ENCODE assay signal across 28 cellular contexts in the genomic region with DNA sequence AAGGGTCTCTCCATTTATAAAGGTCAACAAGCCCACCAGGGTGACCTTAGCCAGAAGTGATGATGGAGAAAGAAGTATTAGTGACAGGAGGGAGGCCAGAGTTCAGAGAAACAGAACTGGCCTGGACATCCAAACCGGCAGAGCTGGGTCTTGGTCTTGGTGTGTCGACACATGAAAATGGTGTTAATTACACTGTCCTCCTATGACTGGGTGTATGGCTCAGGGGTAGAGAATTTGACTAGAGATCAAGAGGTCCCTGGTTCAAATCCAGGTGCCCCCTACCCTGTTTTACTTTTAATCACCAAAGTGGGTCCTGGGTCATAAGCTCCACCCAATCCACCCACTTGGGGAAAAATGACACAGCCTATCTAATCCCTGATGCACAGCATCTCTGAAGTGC.
"Had no signal": no experiment of that assay in that cellular context is flagged by ENCODE, and none has a peak within 500 bp of the region (broad histone marks: within the 10 kb centered on the region; RNA-seq: fewer than 3 reads in every experiment).

No MANE protein-coding gene starts in this region.

- H3K4me3 ChIP-seq: colonic mucosa, esophagus squamous epithelium, gastrocnemius medialis, heart right ventricle, left lung, lower lobe of right lung had no signal

- DNase-seq: colonic mucosa; cortex of kidney; effector CD8-positive, alpha-beta T cell; effector memory CD8-positive, alpha-beta T cell; endodermal cell; erythroblast; esophagus squamous epithelium; foreskin fibroblast; foreskin melanocyte; gastrocnemius medialis; glutamatergic neuron; head of caudate nucleus; heart right ventricle; hippocampal formation; left cardiac atrium; left lung; left ventricle myocardium superior; lower lobe of right lung; mesenchymal stem cell; midbrain; naive B cell; naive thymus-derived CD8-positive, alpha-beta T cell had no signal

- H3K4me1 ChIP-seq: colonic mucosa, left lung, lower lobe of right lung had no signal

- H3K27me3 ChIP-seq: colonic mucosa, esophagus squamous epithelium, gastrocnemius medialis, heart right ventricle, left lung had no signal

- FAIRE-seq: endometrium, islet of Langerhans, keratinocyte had no signal

- H3K4me1 Mint-ChIP-seq: endodermal cell had no signal

- H3K9me3 Mint-ChIP-seq: dendritic cell treated with granulocyte-macrophage colony-stimulating factor and Interleukin-4, amounts not matched to agents 40 ng/mL and 50 ng/mL, for 4 days; effector memory CD8-positive, alpha-beta T cell; endodermal cell; naive B cell; naive thymus-derived CD8-positive, alpha-beta T cell had no signal

- H3K4me3 Mint-ChIP-seq: dendritic cell treated with granulocyte-macrophage colony-stimulating factor and Interleukin-4, amounts not matched to agents 40 ng/mL and 50 ng/mL, for 4 days; effector memory CD8-positive, alpha-beta T cell; endodermal cell; naive B cell; naive thymus-derived CD8-positive, alpha-beta T cell had no signal

- ATAC-seq: effector memory CD8-positive, alpha-beta T cell; esophagus mucosa; gastrocnemius medialis; heart right ventricle; left cardiac atrium; left lung; left ventricle myocardium superior; lower lobe of right lung; naive thymus-derived CD8-positive, alpha-beta T cell had no signal

- H3K27me3 Mint-ChIP-seq: effector memory CD8-positive, alpha-beta T cell; naive B cell; naive thymus-derived CD8-positive, alpha-beta T cell had no signal

- H3K27ac ChIP-seq: colonic mucosa, epithelial cell of prostate, esophagus squamous epithelium, gastrocnemius medialis, heart right ventricle, left lung, lower lobe of right lung had no signal

- H3K9me3 ChIP-seq: colonic mucosa, esophagus squamous epithelium, gastrocnemius medialis, heart right ventricle, left lung, lower lobe of right lung had no signal

- H3K27ac Mint-ChIP-seq: dendritic cell treated with granulocyte-macrophage colony-stimulating factor and Interleukin-4, amounts not matched to agents 40 ng/mL and 50 ng/mL, for 4 days; effector memory CD8-positive, alpha-beta T cell; endodermal cell had no signal
